In genomic region chr12:109900752-109901580, GRCh38 we compare ENCODE assay signal across 8 cellular contexts. TPM values are rescaled to one million over a fixed set of nuclear protein-coding genes. Genes with fewer than 3 reads are reported as not detected.
DNase-seq lines count a peak whose midpoint lies in the region; ATAC-seq, FAIRE-seq and TF ChIP-seq lines count a peak whose summit lies in the region.

No MANE protein-coding gene starts in this region.

- H3K9ac ChIP-seq in keratinocyte (ENCODE audit: control insufficient read depth, extremely low read depth, insufficient read depth, low read length) = peak overlapping the region; percentile 84
- H3K9ac ChIP-seq in subcutaneous abdominal adipose tissue (ENCODE audit: low read length in 5 of 5) = peak overlapping the region; percentile 81 to 98 (median 94)

- DNase-seq in AG08396 (ENCODE audit: low spot score) (peak; percentile 57), HuH-7.5 (ENCODE audit: low spot score) (peak; percentile 66), ascending aorta (ENCODE audit: low spot score in 2 of 2) (no peak), keratinocyte (ENCODE audit: low read depth, low spot score) (no peak), NCI-H1694 treated with DMSO at 0.1 percent for 48 hours (lab: John Stamatoyannopoulos, UW) (no peak)

- peak; percentile 17 for FAIRE-seq in keratinocyte (lab: Jason Lieb, UNC)

- TF ChIP-seq CTCF in ascending aorta (IDR thresholded peaks at IDR 0.05) = no peak
- TF ChIP-seq CTCF in keratinocyte (optimal IDR thresholded peaks at IDR 0.05 in 1 of 3, IDR thresholded peaks at IDR 0.05 in 1 of 3, conservative IDR thresholded peaks at IDR 0.05 in 1 of 3; ENCODE audit: extremely low read depth in 1 of 3, insufficient read depth in 2 of 3, low read length in 3 of 3) = no peak

- H3K79me2 ChIP-seq in keratinocyte (ENCODE audit: control insufficient read depth, insufficient read depth, low read length) = peaks cover 20% of the 10 kb centered on the region

- no peaks in the 10 kb centered on the region for H3K9me1 ChIP-seq in keratinocyte (ENCODE audit: control insufficient read depth, extremely low read depth, insufficient read depth, low read length)

- peak overlapping the region; percentile 100 for H2AFZ ChIP-seq in keratinocyte (ENCODE audit: control insufficient read depth, low read length)

- H3K4me2 ChIP-seq in keratinocyte (ENCODE audit: control insufficient read depth, extremely low read depth, insufficient read depth, low read depth, low read length) = peak overlapping the region; percentile 98

- H3K9me3 ChIP-seq in ascending aorta (no peaks in the 10 kb centered on the region), keratinocyte (ENCODE audit: control insufficient read depth, low read depth, low read length) (no peaks in the 10 kb centered on the region), subcutaneous abdominal adipose tissue (ENCODE audit: control insufficient read depth in 5 of 5, low read length in 5 of 5) (no peaks in the 10 kb centered on the region)

- dilution Hi-C loops in keratinocyte (cut with MboI; ENCODE audit: extremely low pct_ligation_motif_present, low sequenced_read_pairs) = no loop called here

- H3K36me3 ChIP-seq in ascending aorta (peaks cover 26 to 29% of the 10 kb centered on the region in 2 donors), keratinocyte (ENCODE audit: control insufficient read depth in 2 of 2, extremely low read depth in 1 of 2, insufficient read depth in 2 of 2, low read length in 2 of 2) (peaks cover 13 to 20% of the 10 kb centered on the region in 2 experiments), subcutaneous abdominal adipose tissue (ENCODE audit: control insufficient read depth in 5 of 5, insufficient read depth in 5 of 5, low read length in 5 of 5) (peaks cover 4 to 32% (median 30%) of the 10 kb centered on the region in 5 donors)

- H3K4me3 ChIP-seq in ascending aorta = peak overlapping the region; percentile 79 to 97
- peak overlapping the region; percentile 73 to 91 (median 90) for H3K4me3 ChIP-seq in keratinocyte (ENCODE audit: control insufficient read depth in 2 of 3, extremely low read depth in 1 of 3, insufficient read depth in 2 of 3, low read depth in 1 of 3, low read length in 3 of 3)
- peak overlapping the region; percentile 92 to 97 (median 95) for H3K4me3 ChIP-seq in subcutaneous abdominal adipose tissue (ENCODE audit: low read depth in 1 of 5, low read length in 5 of 5)

- ATAC-seq in GM18498 (IDR thresholded peaks at IDR 0.05; ENCODE audit: unreplicated experiment) = peak; percentile 6
- ATAC-seq in GM21786 (IDR thresholded peaks at IDR 0.05; ENCODE audit: unreplicated experiment) = no peak

- no peaks in the 10 kb centered on the region for H3K27me3 ChIP-seq in ascending aorta
- H3K27me3 ChIP-seq in keratinocyte (ENCODE audit: control insufficient read depth, extremely low read depth, insufficient read depth, low read length) = no peaks in the 10 kb centered on the region
- H3K27me3 ChIP-seq in subcutaneous abdominal adipose tissue (ENCODE audit: control insufficient read depth in 5 of 5, insufficient read depth in 4 of 5, low read length in 5 of 5) = no peaks in the 10 kb centered on the region

- intact Hi-C loops in ascending aorta (cut with DNase I) = loop anchor here (5.0 kb wide), 1 partner anchor 96 kb away; the partner anchor contains the start of genes ANKRD13A and GIT2

- H3K27ac ChIP-seq in ascending aorta (peak overlapping the region; percentile 69 to 71), keratinocyte (ENCODE audit: control insufficient read depth, insufficient read depth, low read length) (peak overlapping the region; percentile 74), subcutaneous abdominal adipose tissue (ENCODE audit: low read depth, low read length) (peak overlapping the region; percentile 62)

- no peaks in the 10 kb centered on the region for H4K20me1 ChIP-seq in keratinocyte (ENCODE audit: control insufficient read depth, extremely low read depth, insufficient read depth, low read length)

- H3K4me1 ChIP-seq in ascending aorta = peaks cover 0 to 8% of the 10 kb centered on the region in 2 donors
- H3K4me1 ChIP-seq in keratinocyte (ENCODE audit: control insufficient read depth, extremely low read depth, insufficient read depth, low read length) = peaks cover 16% of the 10 kb centered on the region
- H3K4me1 ChIP-seq in subcutaneous abdominal adipose tissue (ENCODE audit: control insufficient read depth in 5 of 5, insufficient read depth in 5 of 5, low read length in 5 of 5) = peaks cover 4 to 27% (median 20%) of the 10 kb centered on the region in 5 donors

RNA-seq across cellular contexts. Expression of gene TCHP, which starts 0.9 kb away (rescaled TPM):
- total RNA-seq in ascending aorta = 4.2 TPM
- 6.8 to 10.1 TPM (median 9.6 TPM) in 3 replicates for polyA plus RNA-seq in keratinocyte
- 24.3 TPM for polyA plus RNA-seq in keratinocyte (2011; ENCODE audit: low read depth)
- 7.0 and 9.5 TPM in 2 replicates for polyA plus RNA-seq in keratinocyte (2011; cell fraction: cytosol; rRNA removed)
- polyA plus RNA-seq in keratinocyte (2011; cell fraction: nucleus; rRNA removed) = 17.2 and 18.2 TPM in 2 replicates
- 13.0 and 13.7 TPM in 2 replicates for polyA plus RNA-seq in keratinocyte (2012; ENCODE audit: low replicate concordance)
- polyA minus RNA-seq in keratinocyte = 2.2 to 5.2 TPM (median 5.2 TPM) in 3 replicates
- polyA minus RNA-seq in keratinocyte (2011; cell fraction: cytosol; rRNA and poly(A)+ RNA removed) = 3.3 TPM
- polyA minus RNA-seq in keratinocyte (2011; cell fraction: nucleus; rRNA and poly(A)+ RNA removed) = 3.3 and 3.5 TPM in 2 replicates

RNA-seq across cellular contexts. Expression of gene GLTP, which starts 20.6 kb away (rescaled TPM):
- total RNA-seq in ascending aorta = 105 TPM
- polyA plus RNA-seq in keratinocyte = 54.6 to 73.7 TPM (median 66.9 TPM) in 3 replicates
- polyA plus RNA-seq in keratinocyte (2011; ENCODE audit: low read depth) = 423 TPM
- 81.7 and 87.6 TPM in 2 replicates for polyA plus RNA-seq in keratinocyte (2011; cell fraction: cytosol; rRNA removed)
- 41.8 and 43.0 TPM in 2 replicates for polyA plus RNA-seq in keratinocyte (2011; cell fraction: nucleus; rRNA removed)
- polyA plus RNA-seq in keratinocyte (2012; ENCODE audit: low replicate concordance) = 58.9 and 522 TPM in 2 replicates
- polyA minus RNA-seq in keratinocyte = 94.5 to 199 TPM (median 154 TPM) in 3 replicates
- polyA minus RNA-seq in keratinocyte (2011; cell fraction: cytosol; rRNA and poly(A)+ RNA removed) = 149 TPM
- 19.4 and 20.9 TPM in 2 replicates for polyA minus RNA-seq in keratinocyte (2011; cell fraction: nucleus; rRNA and poly(A)+ RNA removed)

Comparison
In these comparisons a context has a peak if more than half of its experiments do, and no peak if none do; other contexts are left out.
1. DNase-seq: peak in AG08396 (single experiment) and HuH-7.5 (single experiment); none in ascending aorta (0 of 2), keratinocyte (single experiment) and NCI-H1694 treated with DMSO at 0.1 percent for 48 hours (single experiment).
2. Peak in every context shown above with its lines, with median percentiles within 50 percentile points of each other: H3K27ac ChIP-seq and H3K4me3 ChIP-seq.